1 cellular context compared by ENCODE assay signal in genomic region chr1:184479435-184480202, GRCh38.
TF ChIP-seq lines count a peak whose summit lies in the region.

No MANE protein-coding gene starts in this region.

TF ChIP-seq in GM23338, 12 proteins besides CTCF, POLR2A, EP300 and RAD21 (continued from another document):
- TF ChIP-seq REST (IDR thresholded peaks at IDR 0.05; ENCODE audit: unreplicated experiment) (no peak), EZH2 (IDR thresholded peaks at IDR 0.05; ENCODE audit: low read depth, unreplicated experiment) (no peak), POLR2AphosphoS5 (IDR thresholded peaks at IDR 0.05; ENCODE audit: low read depth) (no peak), ZNF462 (CRISPR knock-in tag; IDR thresholded peaks at IDR 0.05) (no peak), NANOG (IDR thresholded peaks at IDR 0.05; ENCODE audit: borderline replicate concordance) (no peak), EZH2phosphoT487 (IDR thresholded peaks at IDR 0.05; ENCODE audit: unreplicated experiment) (no peak), STAT1 (IDR thresholded peaks at IDR 0.05; ENCODE audit: unreplicated experiment) (no peak), ZNF331 (CRISPR knock-in tag; IDR thresholded peaks at IDR 0.05; ENCODE audit: low read depth) (no peak), CREB1 (CRISPR knock-in tag; IDR thresholded peaks at IDR 0.05; ENCODE audit: low read depth) (no peak), JUNB (IDR thresholded peaks at IDR 0.05; ENCODE audit: unreplicated experiment) (no peak)
